In the genomic region with DNA sequence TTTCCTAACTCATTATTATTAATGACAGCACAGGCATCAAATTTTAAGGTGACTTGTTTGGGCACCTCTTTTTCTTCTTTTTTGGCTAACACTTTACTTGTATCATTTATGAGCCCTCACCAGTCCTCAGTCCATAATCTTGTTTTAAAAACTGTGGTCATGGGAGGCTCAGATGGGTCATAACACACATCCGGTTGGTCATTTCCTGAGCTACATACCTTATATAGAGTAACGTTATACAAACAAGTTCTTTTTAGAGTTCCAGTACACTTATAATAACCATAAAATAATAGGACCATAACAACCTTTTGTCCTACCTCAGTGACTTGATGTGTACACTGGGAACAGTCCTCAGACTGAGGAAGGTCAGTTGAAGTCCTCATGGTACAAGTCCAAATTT, we compare ENCODE assay signal across 15 cellular contexts. TPM values are rescaled to one million over a fixed set of nuclear protein-coding genes. Genes with fewer than 3 reads are reported as not detected.
A peak's percentile ranks its signal among the peaks of the same experiment; 100 is the strongest.
DNase-seq lines count a peak whose midpoint lies in the region; ATAC-seq and TF ChIP-seq lines count a peak whose summit lies in the region.
"Had no signal": no experiment of that assay in that cellular context is flagged by ENCODE, and none has a peak within 500 bp of the region (broad histone marks: within the 10 kb centered on the region; RNA-seq: fewer than 3 reads in every experiment).

No MANE protein-coding gene starts in this region.

- H3K9ac ChIP-seq in MM.1S (ENCODE audit: low read length): no peak overlapping the region
- H3K9ac ChIP-seq: GM23248 had no signal

- H3K27ac ChIP-seq in MM.1S (ENCODE audit: low read length): no peak overlapping the region
- H3K27ac ChIP-seq: C4-2B, GM23248 had no signal

- no peaks in the 10 kb centered on the region for H3K4me1 ChIP-seq in MM.1S (ENCODE audit: low read length)
- H3K4me1 ChIP-seq: BE2C had no signal

- H3K36me3 ChIP-seq in MM.1S (replicated peaks; ENCODE audit: insufficient read depth, low read length): no peaks in the 10 kb centered on the region
- H3K36me3 ChIP-seq: BE2C had no signal

- H3K4me2 ChIP-seq in MM.1S (ENCODE audit: low read depth, low read length): no peak overlapping the region

- TF ChIP-seq POLR2A in erythroblast (IDR thresholded peaks at IDR 0.05; ENCODE audit: low read length): no peak

- H3K9me3 Mint-ChIP-seq in activated T-cell treated with anti-CD3 and anti-CD28 coated beads, Interleukin-2, amount 50 U/mL, for 4 hours: no peaks in the 10 kb centered on the region
- H3K9me3 Mint-ChIP-seq: IgD-negative memory B cell had no signal

- H3F3A ChIP-seq in MM.1S (ENCODE audit: insufficient read depth, low read length): no peaks in the 10 kb centered on the region

- DNase-seq in HCEC 1CT (peak; percentile 30), choroid plexus epithelial cell (ENCODE audit: low read depth) (peak; percentile 30), fibroblast of villous mesenchyme (ENCODE audit: low read depth) (peak; percentile 22), MM.1S (no peak), erythroblast (lab: John Stamatoyannopoulos, UW) (no peak)
- no peak for DNase-seq in activated T-cell treated with anti-CD3 and anti-CD28 coated beads, Interleukin-2, amount 50 U/mL, for 4 hours
- DNase-seq: BE2C; CD4-positive, alpha-beta memory T cell; DMS79; EL; GDM1; GM23248 had no signal

- no peaks in the 10 kb centered on the region for H3K36me3 Mint-ChIP-seq in activated T-cell treated with anti-CD3 and anti-CD28 coated beads, Interleukin-2, amount 50 U/mL, for 4 hours (ENCODE audit: insufficient read depth)
- H3K36me3 Mint-ChIP-seq: CD4-positive, alpha-beta memory T cell; IgD-negative memory B cell had no signal

- no peaks in the 10 kb centered on the region for H3K79me2 ChIP-seq in MM.1S (ENCODE audit: low read length)

- no peaks in the 10 kb centered on the region for H3K9me3 ChIP-seq in MM.1S (replicated peaks; ENCODE audit: insufficient read depth, low read length)
- H3K9me3 ChIP-seq: BE2C had no signal

- no peak overlapping the region for H2AFZ ChIP-seq in MM.1S (ENCODE audit: low read length)
- H2AFZ ChIP-seq: GM23248 had no signal

- TF ChIP-seq CTCF in choroid plexus epithelial cell (conservative IDR thresholded peaks at IDR 0.05; ENCODE audit: low read depth, low read length): no peak
- TF ChIP-seq CTCF in fibroblast of villous mesenchyme (IDR thresholded peaks at IDR 0.05; ENCODE audit: insufficient read depth, low read depth, low read length): no peak
- TF ChIP-seq CTCF in MM.1S (IDR thresholded peaks at IDR 0.05; ENCODE audit: low read length): no peak

- H4K20me1 ChIP-seq in MM.1S (ENCODE audit: insufficient read depth, low read length): no peaks in the 10 kb centered on the region

- no peak for ATAC-seq in activated T-cell treated with anti-CD3 and anti-CD28 coated beads, Interleukin-2, amount 50 U/mL, for 4 hours
- no peak for ATAC-seq in GM21619 (IDR thresholded peaks at IDR 0.05; ENCODE audit: unreplicated experiment)

- H3K27me3 Mint-ChIP-seq in activated T-cell treated with anti-CD3 and anti-CD28 coated beads, Interleukin-2, amount 50 U/mL, for 4 hours (ENCODE audit: low read depth): no peaks in the 10 kb centered on the region
- H3K27me3 Mint-ChIP-seq: CD4-positive, alpha-beta memory T cell; IgD-negative memory B cell had no signal

- H3K4me3 ChIP-seq in choroid plexus epithelial cell (ENCODE audit: low read depth, low read length): no peak overlapping the region
- no peak overlapping the region for H3K4me3 ChIP-seq in fibroblast of villous mesenchyme (ENCODE audit: low read depth, low read length)
- no peak overlapping the region for H3K4me3 ChIP-seq in MM.1S (ENCODE audit: low read length)
- H3K4me3 ChIP-seq: GM23248 had no signal

- no peaks in the 10 kb centered on the region for H3K4me1 Mint-ChIP-seq in activated T-cell treated with anti-CD3 and anti-CD28 coated beads, Interleukin-2, amount 50 U/mL, for 4 hours (ENCODE audit: low read depth)
- H3K4me1 Mint-ChIP-seq: CD4-positive, alpha-beta memory T cell; IgD-negative memory B cell had no signal

- H3K27me3 ChIP-seq in MM.1S (replicated peaks; ENCODE audit: insufficient read depth, low read length): no peaks in the 10 kb centered on the region
- H3K27me3 ChIP-seq: BE2C had no signal

- no peaks in the 10 kb centered on the region for H3K9me2 ChIP-seq in MM.1S (replicated peaks; ENCODE audit: insufficient read depth, low read length)

- H3K4me3 Mint-ChIP-seq in activated T-cell treated with anti-CD3 and anti-CD28 coated beads, Interleukin-2, amount 50 U/mL, for 4 hours: no peak overlapping the region
- H3K4me3 Mint-ChIP-seq: CD4-positive, alpha-beta memory T cell; IgD-negative memory B cell had no signal

RNA-seq across cellular contexts. Expression of a gene that starts 21.1 kb away (rescaled TPM):
- 271 and 323 TPM in 2 replicates for total RNA-seq in fibroblast of villous mesenchyme
- total RNA-seq in activated T-cell treated with anti-CD3 and anti-CD28 coated beads, Interleukin-2, amount 50 U/mL, for 4 hours: 1 to 10 TPM in 1 of 3 donors, under 1 TPM in 2; 0.63 to 1.3 (median 0.92) TPM

Comparison
In these comparisons a context has a peak if more than half of its experiments do, and no peak if none do; other contexts are left out.
1. DNase-seq: peak in HCEC 1CT (single experiment), choroid plexus epithelial cell (single experiment) and fibroblast of villous mesenchyme (single experiment); none in activated T-cell treated with anti-CD3 and anti-CD28 coated beads, Interleukin-2, amount 50 U/mL, for 4 hours (single experiment), MM.1S (single experiment) and erythroblast (0 of 2).
2. RNA of a gene that starts 21.1 kb away (total RNA-seq): 271 to 323 TPM in fibroblast of villous mesenchyme; 0.63 to 1.3 TPM in activated T-cell treated with anti-CD3 and anti-CD28 coated beads, Interleukin-2, amount 50 U/mL, for 4 hours; every median in the first group is over 100 times any median in the second.